Comparison of ENCODE assay signal across 8 cellular contexts in the genomic region with DNA sequence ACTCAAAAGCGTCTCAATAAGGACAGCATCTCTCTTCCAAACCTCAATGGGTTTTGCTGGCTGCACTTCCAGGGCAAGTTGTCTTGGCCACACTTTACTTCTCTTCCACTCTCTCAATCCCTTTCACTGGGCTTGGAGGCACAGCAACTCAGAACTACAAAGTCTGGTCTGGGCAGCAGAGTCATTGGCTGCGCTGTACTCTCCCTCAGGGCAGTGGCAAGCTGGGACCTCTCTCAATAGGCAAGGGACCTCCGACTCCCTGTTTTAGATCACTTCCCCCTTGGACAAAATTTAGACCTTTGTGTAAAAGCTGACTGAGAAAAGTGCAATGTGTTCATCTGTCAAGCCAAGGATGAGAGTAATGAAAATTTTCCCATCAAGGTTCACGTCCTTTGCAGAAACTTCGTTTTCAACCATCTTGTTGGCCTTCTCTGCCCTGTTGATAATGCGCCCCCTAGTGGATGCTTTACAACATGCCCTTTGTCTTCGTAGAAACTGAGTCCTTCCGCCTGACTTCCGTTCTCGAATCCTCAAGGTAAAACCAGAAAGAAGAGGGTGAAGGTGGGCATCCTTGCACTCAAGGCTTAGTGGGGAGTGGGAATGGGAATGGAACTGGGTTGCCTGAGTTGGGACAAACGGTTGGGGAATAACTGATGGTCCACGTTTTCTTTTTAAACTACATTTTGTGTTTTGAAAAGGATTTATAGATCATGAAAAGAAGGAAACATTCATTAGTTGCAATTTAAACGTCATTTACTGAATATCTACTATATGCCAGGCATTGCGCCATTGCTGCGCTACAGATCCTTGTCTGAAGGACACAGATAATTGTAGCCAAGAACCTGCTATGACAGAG.
DNase-seq lines count a peak whose midpoint lies in the region; ATAC-seq and TF ChIP-seq lines count a peak whose summit lies in the region.

No MANE protein-coding gene starts in this region.

- H3K4me3 Mint-ChIP-seq in T-helper 17 cell (peak overlapping the region; percentile 39), naive B cell (no peak overlapping the region)

- no peak for TF ChIP-seq POLR2A in vagina (IDR thresholded peaks at IDR 0.05)

- H3K4me3 ChIP-seq in dorsolateral prefrontal cortex, result peak overlapping the region in 1 of 59 donors; percentile 9
- no peak overlapping the region for H3K4me3 ChIP-seq in vagina
- no peak overlapping the region for H3K4me3 ChIP-seq in MG63

- H3K27me3 ChIP-seq in dorsolateral prefrontal cortex (no peaks in the 10 kb centered on the region), vagina (no peaks in the 10 kb centered on the region), MG63 (no peaks in the 10 kb centered on the region)

- DNase-seq in activated CD4-positive, CD25-positive, alpha-beta regulatory T cell treated with anti-CD3 and anti-CD28 coated beads, Interleukin-2, amount 50 U/mL, for 16 hours (ENCODE audit: low read depth, low spot score), result peak; percentile 40
- peak; percentile 40 to 89 (median 73) for DNase-seq in NCI-H1417 (lab: John Stamatoyannopoulos, UW)
- DNase-seq in T-helper 17 cell, result peak in 1 of 3 donors; percentile 32
- DNase-seq in dorsolateral prefrontal cortex, result peak in 3 of 10 donors; percentile 14 to 31 (median 27)
- peak; percentile 56 for DNase-seq in naive B cell
- DNase-seq in vagina (ENCODE audit: extremely low spot score in 2 of 2), result no peak
- DNase-seq in MG63, result no peak

- ATAC-seq in activated CD4-positive, CD25-positive, alpha-beta regulatory T cell treated with anti-CD3 and anti-CD28 coated beads, Interleukin-2, amount 50 U/mL, for 24 hours, result no peak
- ATAC-seq in T-helper 17 cell (no peak), naive B cell (ENCODE audit: low read depth in 2 of 2) (peak; percentile 53 to 57)

- H3K27me3 Mint-ChIP-seq in T-helper 17 cell, result no peaks in the 10 kb centered on the region
- H3K27me3 Mint-ChIP-seq in naive B cell, result peaks cover 0 to 4% (median 0%) of the 10 kb centered on the region in 3 donors

- peaks cover 0 to 7% (median 4%) of the 10 kb centered on the region in 7 donors for H3K9me3 Mint-ChIP-seq in naive B cell

- no peak overlapping the region for H3K27ac ChIP-seq in dorsolateral prefrontal cortex
- no peak overlapping the region for H3K27ac ChIP-seq in vagina

- H3K36me3 Mint-ChIP-seq in T-helper 17 cell (ENCODE audit: low read depth) (peaks cover 1% of the 10 kb centered on the region), naive B cell (peaks cover 0 to 7% of the 10 kb centered on the region in 2 donors)

- H3K4me1 ChIP-seq in vagina, result peaks cover 13% of the 10 kb centered on the region

- peak overlapping the region; percentile 98 for H3K27ac Mint-ChIP-seq in T-helper 17 cell
- peak overlapping the region in 3 of 6 donors; percentile 33 to 90 (median 49) for H3K27ac Mint-ChIP-seq in naive B cell

- peaks cover 53% of the 10 kb centered on the region for H3K4me1 Mint-ChIP-seq in T-helper 17 cell
- peaks cover 11 to 45% (median 17%) of the 10 kb centered on the region in 3 donors for H3K4me1 Mint-ChIP-seq in naive B cell

- no peaks in the 10 kb centered on the region for H3K9me3 ChIP-seq in T-helper 17 cell (ENCODE audit: control insufficient read depth, low read length, poor library complexity, severe bottlenecking)
- no peaks in the 10 kb centered on the region for H3K9me3 ChIP-seq in vagina
- H3K9me3 ChIP-seq in MG63, result peaks cover 9% of the 10 kb centered on the region

- H3K36me3 ChIP-seq in vagina, result no peaks in the 10 kb centered on the region
- no peaks in the 10 kb centered on the region; the same call in 1 of the 2 replicates for H3K36me3 ChIP-seq in MG63

- TF ChIP-seq CTCF in dorsolateral prefrontal cortex (IDR thresholded peaks at IDR 0.05 in 54 of 56, conservative IDR thresholded peaks at IDR 0.05 in 2 of 56; ENCODE audit: low read depth in 1 of 56, partially characterized antibody in 56 of 56) (peak; percentile 42 to 88 (median 76)), vagina (IDR thresholded peaks at IDR 0.05) (peak in 2 of 3 experiments; percentile 56 to 59)

- intact Hi-C loops in dorsolateral prefrontal cortex (cut with DNase I), result loop anchor here (5.0 kb wide), 3 partner anchors 154 to 311 kb away; no protein-coding TSS in a partner anchor
- intact Hi-C loops in vagina (cut with DNase I), result no loop called here

Comparison
In these comparisons a context has a peak if more than half of its experiments do, and no peak if none do; other contexts are left out.
1. DNase-seq: peak in activated CD4-positive, CD25-positive, alpha-beta regulatory T cell treated with anti-CD3 and anti-CD28 coated beads, Interleukin-2, amount 50 U/mL, for 16 hours (single experiment), NCI-H1417 (3 of 3) and naive B cell (single experiment); none in vagina (0 of 2) and MG63 (single experiment).
2. ATAC-seq: peak in naive B cell (2 of 2); none in activated CD4-positive, CD25-positive, alpha-beta regulatory T cell treated with anti-CD3 and anti-CD28 coated beads, Interleukin-2, amount 50 U/mL, for 24 hours (0 of 2) and T-helper 17 cell (single experiment).